10 cellular contexts compared by ENCODE assay signal in genomic region chr18:58268849-58269248, GRCh38.
DNase-seq lines count a peak whose midpoint lies in the region; ATAC-seq, FAIRE-seq and TF ChIP-seq lines count a peak whose summit lies in the region.
"Had no signal": no experiment of that assay in that cellular context is flagged by ENCODE, and none has a peak within 500 bp of the region (broad histone marks: within the 10 kb centered on the region; RNA-seq: fewer than 3 reads in every experiment).

No MANE protein-coding gene starts in this region.

- H3K27me3 ChIP-seq in astrocyte (ENCODE audit: insufficient read depth, low read length), result no peaks in the 10 kb centered on the region
- H3K27me3 ChIP-seq in right cardiac atrium (ENCODE audit: control insufficient read depth, insufficient read depth), result no peaks in the 10 kb centered on the region
- no peaks in the 10 kb centered on the region for H3K27me3 ChIP-seq in smooth muscle cell (ENCODE audit: low read depth)
- H3K27me3 ChIP-seq: gastroesophageal sphincter had no signal

- H3K27ac ChIP-seq in astrocyte (ENCODE audit: low read depth, low read length) (peak overlapping the region; percentile 38), right cardiac atrium (ENCODE audit: low read length) (peak overlapping the region; percentile 36), smooth muscle cell (ENCODE audit: low read depth) (peak overlapping the region; percentile 88)
- H3K27ac ChIP-seq: gastroesophageal sphincter had no signal

- intact Hi-C loops in right cardiac atrium (cut with DNase I), result no loop called here

- peaks cover 39% of the 10 kb centered on the region for H3K4me1 Mint-ChIP-seq in astrocyte (ENCODE audit: low read depth, unreplicated experiment)

- FAIRE-seq in astrocyte (lab: Jason Lieb, UNC), result no peak

- H3K9ac ChIP-seq in astrocyte (ENCODE audit: low read length), result peak overlapping the region; percentile 7
- H3K9ac ChIP-seq in smooth muscle cell (ENCODE audit: low read depth), result peak overlapping the region; percentile 73

- peak in 1 of 2 donors; percentile 70 for ATAC-seq in right cardiac atrium
- ATAC-seq in activated CD4-positive, CD25-positive, alpha-beta regulatory T cell treated with anti-CD3 and anti-CD28 coated beads, Interleukin-2, amount 50 U/mL, for 24 hours, result no peak
- ATAC-seq in GM18511 (IDR thresholded peaks at IDR 0.05; ENCODE audit: unreplicated experiment), result no peak
- ATAC-seq: activated naive CD8-positive, alpha-beta T cell treated with anti-CD3 and anti-CD28 coated beads, Interleukin-2, amount 50 U/mL, for 24 hours; gastroesophageal sphincter had no signal

- TF ChIP-seq CTCF in astrocyte (IDR thresholded peaks at IDR 0.05; ENCODE audit: insufficient read depth, low read depth, low read length), result no peak
- no peak for TF ChIP-seq CTCF in smooth muscle cell (IDR thresholded peaks at IDR 0.05; ENCODE audit: borderline replicate concordance, insufficient read depth, poor library complexity, severe bottlenecking)

- peaks cover 2% of the 10 kb centered on the region for H3K36me3 Mint-ChIP-seq in astrocyte (ENCODE audit: low read depth, unreplicated experiment)

- H3K4me3 ChIP-seq in astrocyte (ENCODE audit: insufficient read depth, low read depth, low read length) (no peak overlapping the region), right cardiac atrium (ENCODE audit: low read length) (no peak overlapping the region), smooth muscle cell (no peak overlapping the region)
- H3K4me3 ChIP-seq: gastroesophageal sphincter had no signal

- peaks cover 2% of the 10 kb centered on the region for H3K36me3 ChIP-seq in astrocyte (ENCODE audit: insufficient read depth, low read length)
- no peaks in the 10 kb centered on the region for H3K36me3 ChIP-seq in smooth muscle cell (ENCODE audit: low read depth)
- H3K36me3 ChIP-seq: gastroesophageal sphincter had no signal

- H3K9me3 ChIP-seq in astrocyte (ENCODE audit: insufficient read depth, low read depth, low read length), result no peaks in the 10 kb centered on the region
- no peaks in the 10 kb centered on the region for H3K9me3 ChIP-seq in right cardiac atrium (ENCODE audit: control insufficient read depth, low read length)
- H3K9me3 ChIP-seq in smooth muscle cell (replicated peaks; ENCODE audit: low read depth), result no peaks in the 10 kb centered on the region
- H3K9me3 ChIP-seq: gastroesophageal sphincter had no signal

- H2AFZ ChIP-seq in astrocyte (ENCODE audit: low read depth, low read length) (no peak overlapping the region), smooth muscle cell (ENCODE audit: low read depth) (no peak overlapping the region)

- peaks cover 4% of the 10 kb centered on the region for H3F3A ChIP-seq in smooth muscle cell (ENCODE audit: low read depth)

- H3K9me3 Mint-ChIP-seq in astrocyte (ENCODE audit: unreplicated experiment), result no peaks in the 10 kb centered on the region
- H3K9me3 Mint-ChIP-seq: activated naive CD8-positive, alpha-beta T cell treated with anti-CD3 and anti-CD28 coated beads, Interleukin-2, amount 50 U/mL, for 24 hours had no signal

- DNase-seq in HK-2 (ENCODE audit: unreplicated experiment) (peak; percentile 40), astrocyte (ENCODE audit: low read depth) (peak; percentile 82), right cardiac atrium (no peak), smooth muscle cell (lab: John Stamatoyannopoulos, UW; ENCODE audit: unreplicated experiment) (no peak), hippocampal formation (lab: John Stamatoyannopoulos, UW) (no peak)
- no peak for DNase-seq in stimulated activated CD4-positive, alpha-beta T cell treated with anti-CD3 and anti-CD28 coated beads, Interleukin-1b, Interleukin-23, amount 100 ng/mL, for 48 hours
- DNase-seq: activated naive CD8-positive, alpha-beta T cell treated with anti-CD3 and anti-CD28 coated beads, Interleukin-2, amount 50 U/mL, for 24 hours had no signal

- H3K27ac Mint-ChIP-seq in astrocyte (ENCODE audit: unreplicated experiment), result peak overlapping the region; percentile 60
- H3K27ac Mint-ChIP-seq: activated naive CD8-positive, alpha-beta T cell treated with anti-CD3 and anti-CD28 coated beads, Interleukin-2, amount 50 U/mL, for 24 hours had no signal

- H3K4me1 ChIP-seq in astrocyte (ENCODE audit: insufficient read depth, low read length) (peaks cover 30% of the 10 kb centered on the region), right cardiac atrium (ENCODE audit: control insufficient read depth, insufficient read depth, low read length) (peaks cover 3% of the 10 kb centered on the region), smooth muscle cell (ENCODE audit: low read depth) (peaks cover 2% of the 10 kb centered on the region)

- H3K79me2 ChIP-seq in astrocyte (ENCODE audit: insufficient read depth, low read length) (peaks cover 82% of the 10 kb centered on the region), smooth muscle cell (ENCODE audit: low read depth) (no peaks in the 10 kb centered on the region)

- 33% methylated on average over 2 of the region's 2 CpGs for WGBS in right cardiac atrium
- WGBS in smooth muscle cell (ENCODE audit: low lambda C conversion rate), result 57% methylated on average over 2 of the region's 2 CpGs

- H4K20me1 ChIP-seq in astrocyte (ENCODE audit: insufficient read depth, low read length), result peaks cover 75% of the 10 kb centered on the region
- H4K20me1 ChIP-seq in smooth muscle cell (ENCODE audit: low read depth), result no peaks in the 10 kb centered on the region

- H3K4me3 Mint-ChIP-seq in astrocyte (ENCODE audit: unreplicated experiment), result no peak overlapping the region
- H3K4me3 Mint-ChIP-seq: activated naive CD8-positive, alpha-beta T cell treated with anti-CD3 and anti-CD28 coated beads, Interleukin-2, amount 50 U/mL, for 24 hours had no signal

- no peaks in the 10 kb centered on the region for H3K27me3 Mint-ChIP-seq in astrocyte (ENCODE audit: low read depth, unreplicated experiment)
- H3K27me3 Mint-ChIP-seq: activated naive CD8-positive, alpha-beta T cell treated with anti-CD3 and anti-CD28 coated beads, Interleukin-2, amount 50 U/mL, for 24 hours had no signal

- H3K4me2 ChIP-seq in astrocyte (ENCODE audit: low read length) (peak overlapping the region; percentile 31), smooth muscle cell (no peak overlapping the region)

Comparison
In these comparisons a context has a peak if more than half of its experiments do, and no peak if none do; other contexts are left out.
1. DNase-seq: peak in HK-2 (single experiment) and astrocyte (single experiment); none in right cardiac atrium (0 of 3), smooth muscle cell (single experiment), hippocampal formation (0 of 2) and stimulated activated CD4-positive, alpha-beta T cell treated with anti-CD3 and anti-CD28 coated beads, Interleukin-1b, Interleukin-23, amount 100 ng/mL, for 48 hours (single experiment).
2. H3K27ac ChIP-seq: peak in every context shown above with its lines; median percentile 88 in smooth muscle cell; 38 in astrocyte; 36 in right cardiac atrium.